In the genomic region with DNA sequence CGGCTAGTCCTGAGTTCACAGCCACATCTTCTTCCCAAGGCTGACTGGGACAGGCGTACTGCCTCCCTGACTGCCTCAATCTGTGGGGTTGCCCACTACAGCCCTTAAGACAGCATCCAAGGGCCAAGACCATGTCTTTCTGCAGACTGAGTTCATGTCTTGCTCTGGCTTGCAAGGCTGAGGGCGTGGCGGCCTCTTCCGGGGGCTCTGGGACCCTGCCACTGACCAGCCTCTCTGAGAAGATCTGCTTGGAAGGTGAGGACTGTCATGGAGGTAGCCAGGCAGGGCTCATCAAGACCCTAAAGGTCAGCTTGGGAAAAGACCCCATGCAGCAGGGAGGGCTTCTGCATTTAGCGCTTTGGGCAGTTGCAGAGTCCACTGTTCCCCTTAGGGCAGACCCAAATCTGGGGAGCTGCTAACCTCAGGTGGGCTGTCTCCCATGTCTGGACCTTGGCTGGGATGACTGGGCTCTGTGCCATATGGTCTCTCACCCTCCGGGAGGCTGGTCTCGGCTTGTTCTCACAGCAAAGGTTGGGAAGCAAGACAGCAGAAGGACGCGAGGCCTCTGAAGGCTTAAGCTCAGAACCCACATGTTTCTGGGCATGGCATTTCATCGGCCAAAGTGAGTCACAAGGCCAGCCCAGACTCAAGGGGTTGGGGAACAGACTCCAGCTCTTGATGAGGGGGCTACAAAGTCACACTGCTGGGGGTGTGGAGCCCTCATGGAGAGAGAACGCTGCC, we compare ENCODE assay signal across 32 cellular contexts.
"Had no signal": no experiment of that assay in that cellular context is flagged by ENCODE, and none has a peak within 500 bp of the region (broad histone marks: within the 10 kb centered on the region; RNA-seq: fewer than 3 reads in every experiment).

No MANE protein-coding gene starts in this region.

- H3K27ac ChIP-seq: adrenal gland, body of pancreas, breast epithelium, SJCRH30, SK-N-MC had no signal

- H3K36me3 Mint-ChIP-seq: activated naive CD4-positive, alpha-beta T cell treated with anti-CD3 and anti-CD28 coated beads, Interleukin-2, amount 50 U/mL, for 72 hours had no signal

- DNase-seq: activated B cell treated with CpG ODN at 0.5 μM for 24 hours; activated CD4-positive, alpha-beta T cell treated with anti-CD3 and anti-CD28 coated beads for 36 hours; activated CD4-positive, alpha-beta T cell treated with anti-CD3 and anti-CD28 coated beads, Interleukin-2, amount 10 ng/mL, durations not matched to agents 7 days and 5 days; activated CD4-positive, alpha-beta T cell treated with anti-CD3 and anti-CD28 coated beads, Interleukin-2, amount 50 U/mL, for 48 hours; activated CD8-positive, alpha-beta memory T cell treated with anti-CD3 and anti-CD28 coated beads, Interleukin-2, amount 50 U/mL, for 4 hours; activated CD8-positive, alpha-beta T cell treated with anti-CD3 and anti-CD28 coated beads, Interleukin-2, amount 10 ng/mL, durations not matched to agents 7 days and 5 days; activated gamma-delta T cell treated with Interleukin-2 at 50 U/mL for 16 hours; activated naive CD4-positive, alpha-beta T cell treated with anti-CD3 and anti-CD28 coated beads for 36 hours; activated T-cell treated with anti-CD3 and anti-CD28 coated beads for 4 hours; activated T-cell treated with anti-CD3 and anti-CD28 coated beads, Interleukin-2, amount 50 U/mL, for 4 hours; body of pancreas; caudate nucleus; Kasumi-1; KG1; MG63; NCI-H1048; NCI-H1105 treated with DMSO at 0.1 percent for 48 hours; NCI-H1436 treated with DMSO at 0.1 percent for 48 hours; NCI-H1694 treated with DMSO at 0.1 percent for 48 hours; NCI-H2029; NCI-H345; NCI-H524 treated with DMSO at 0.1 percent for 48 hours; SHP77; SJCRH30 had no signal

- ATAC-seq: activated CD4-positive, alpha-beta T cell treated with anti-CD3 and anti-CD28 coated beads for 36 hours; activated CD8-positive, alpha-beta T cell treated with anti-CD3 and anti-CD28 coated beads, Interleukin-2, amount 10 ng/mL, durations not matched to agents 7 days and 5 days; activated naive CD4-positive, alpha-beta T cell treated with anti-CD3 and anti-CD28 coated beads, Interleukin-2, amount 50 U/mL, for 72 hours; activated T-cell treated with anti-CD3 and anti-CD28 coated beads, Interleukin-2, amount 50 U/mL, for 4 hours; body of pancreas; Panc1 had no signal

- H3K4me3 Mint-ChIP-seq: activated B cell treated with CpG ODN at 0.5 μM for 24 hours; activated CD4-positive, alpha-beta T cell treated with anti-CD3 and anti-CD28 coated beads for 36 hours; activated CD4-positive, alpha-beta T cell treated with anti-CD3 and anti-CD28 coated beads, Interleukin-2, amount 10 ng/mL, durations not matched to agents 7 days and 5 days; activated CD8-positive, alpha-beta T cell treated with anti-CD3 and anti-CD28 coated beads, Interleukin-2, amount 10 ng/mL, durations not matched to agents 7 days and 5 days; activated naive CD4-positive, alpha-beta T cell treated with anti-CD3 and anti-CD28 coated beads for 36 hours; activated T-cell treated with anti-CD3 and anti-CD28 coated beads, Interleukin-2, amount 50 U/mL, for 4 hours; activated T-helper 1 cell treated with anti-CD3 and anti-CD28 coated beads, Interleukin-12 subunit alpha, Interleukin-12 subunit beta, Interleukin-2, Interleukin-4 antibody, amounts not matched to agents 30 ng/mL and 10 ng/mL and 1 ng/mL, durations not matched to agents 14 hours and 24 hours and 36 hours; T-helper 1 cell treated with Interleukin-12 subunit alpha and Interleukin-12 subunit beta and Interleukin-4 antibody, amounts not matched to agents 30 μg/mL and 1 μg/mL, for 36 hours; T-helper 2 cell treated with Interferon-gamma antibody and Interleukin-4, amounts not matched to agents 5 μg/mL and 100 μg/mL, for 36 hours had no signal

- H3K4me1 Mint-ChIP-seq: activated CD4-positive, alpha-beta T cell treated with anti-CD3 and anti-CD28 coated beads for 36 hours; activated CD4-positive, alpha-beta T cell treated with anti-CD3 and anti-CD28 coated beads, Interleukin-2, amount 10 ng/mL, durations not matched to agents 7 days and 5 days had no signal

- H3K27ac Mint-ChIP-seq: activated B cell treated with CpG ODN at 0.5 μM for 24 hours; activated CD4-positive, alpha-beta T cell treated with anti-CD3 and anti-CD28 coated beads for 36 hours; activated CD4-positive, alpha-beta T cell treated with anti-CD3 and anti-CD28 coated beads, Interleukin-2, amount 10 ng/mL, durations not matched to agents 7 days and 5 days; activated CD8-positive, alpha-beta T cell treated with anti-CD3 and anti-CD28 coated beads, Interleukin-2, amount 10 ng/mL, durations not matched to agents 7 days and 5 days; activated naive CD4-positive, alpha-beta T cell treated with anti-CD3 and anti-CD28 coated beads for 36 hours; activated naive CD4-positive, alpha-beta T cell treated with anti-CD3 and anti-CD28 coated beads, Interleukin-2, amount 50 U/mL, for 72 hours; activated T-helper 1 cell treated with anti-CD3 and anti-CD28 coated beads, Interleukin-12 subunit alpha, Interleukin-12 subunit beta, Interleukin-2, Interleukin-4 antibody, amounts not matched to agents 30 ng/mL and 10 ng/mL and 1 ng/mL, durations not matched to agents 14 hours and 24 hours and 36 hours; T-helper 1 cell treated with Interleukin-12 subunit alpha and Interleukin-12 subunit beta and Interleukin-4 antibody, amounts not matched to agents 30 μg/mL and 1 μg/mL, for 36 hours; T-helper 2 cell treated with Interferon-gamma antibody and Interleukin-4, amounts not matched to agents 5 μg/mL and 100 μg/mL, for 36 hours had no signal

- H3K9me3 Mint-ChIP-seq: activated B cell treated with CpG ODN at 0.5 μM for 24 hours; activated CD4-positive, alpha-beta T cell treated with anti-CD3 and anti-CD28 coated beads, Interleukin-2, amount 10 ng/mL, durations not matched to agents 7 days and 5 days; activated naive CD4-positive, alpha-beta T cell treated with anti-CD3 and anti-CD28 coated beads for 36 hours; activated naive CD4-positive, alpha-beta T cell treated with anti-CD3 and anti-CD28 coated beads, Interleukin-2, amount 50 U/mL, for 72 hours; activated T-cell treated with anti-CD3 and anti-CD28 coated beads, Interleukin-2, amount 50 U/mL, for 4 hours; activated T-helper 1 cell treated with anti-CD3 and anti-CD28 coated beads, Interleukin-12 subunit alpha, Interleukin-12 subunit beta, Interleukin-2, Interleukin-4 antibody, amounts not matched to agents 30 ng/mL and 10 ng/mL and 1 ng/mL, durations not matched to agents 14 hours and 24 hours and 36 hours; T-helper 1 cell treated with Interleukin-12 subunit alpha and Interleukin-12 subunit beta and Interleukin-4 antibody, amounts not matched to agents 30 μg/mL and 1 μg/mL, for 36 hours; T-helper 2 cell treated with Interferon-gamma antibody and Interleukin-4, amounts not matched to agents 5 μg/mL and 100 μg/mL, for 36 hours had no signal

- H3K4me3 ChIP-seq: adrenal gland, body of pancreas, breast epithelium, MG63, SJCRH30, SK-N-MC had no signal
